19 cellular contexts compared by ENCODE assay signal in the genomic region with DNA sequence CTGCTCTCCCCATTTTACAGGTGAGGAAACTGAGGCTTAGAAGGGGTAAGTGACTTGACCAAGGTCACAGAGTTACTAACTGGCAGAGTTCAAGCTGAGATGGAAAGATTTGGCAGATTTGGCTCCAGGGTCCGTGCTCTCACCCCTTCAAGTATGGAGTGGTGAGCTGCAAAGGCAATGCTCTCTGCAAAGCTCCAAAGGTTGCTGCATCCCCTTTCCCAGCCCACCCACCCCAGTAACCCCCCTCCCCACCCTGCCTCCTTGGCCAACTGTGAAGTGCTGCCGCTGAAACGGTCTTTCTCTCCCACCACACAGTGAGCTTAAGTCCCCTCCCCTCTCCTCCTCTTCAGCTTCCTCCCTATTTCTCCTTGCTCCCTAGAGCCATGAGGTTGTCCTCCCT.
"Had no signal": no experiment of that assay in that cellular context is flagged by ENCODE, and none has a peak within 500 bp of the region (broad histone marks: within the 10 kb centered on the region; RNA-seq: fewer than 3 reads in every experiment).

No MANE protein-coding gene starts in this region.

- H3K36me3 ChIP-seq: SJSA1 had no signal

- H3K27ac ChIP-seq: SJSA1, SK-N-MC had no signal

- H3K27me3 ChIP-seq: SJSA1 had no signal

- H3K4me3 ChIP-seq: SJSA1, SK-N-MC had no signal

- DNase-seq: KBM-7, MV-4-11, NCI-H1048, NCI-H1105, NCI-H1417, NCI-H1436 treated with DMSO at 0.1 percent for 48 hours, NCI-H1694, NCI-H1930, NCI-H2081, NCI-H2107, NCI-H2171, NCI-H510A, NCI-H524 treated with DMSO at 0.1 percent for 48 hours, NCI-H69, NCI-H774, RPMI8226, SIG-M5 had no signal

- H3K9me3 ChIP-seq: SJSA1 had no signal
